In the genomic region with DNA sequence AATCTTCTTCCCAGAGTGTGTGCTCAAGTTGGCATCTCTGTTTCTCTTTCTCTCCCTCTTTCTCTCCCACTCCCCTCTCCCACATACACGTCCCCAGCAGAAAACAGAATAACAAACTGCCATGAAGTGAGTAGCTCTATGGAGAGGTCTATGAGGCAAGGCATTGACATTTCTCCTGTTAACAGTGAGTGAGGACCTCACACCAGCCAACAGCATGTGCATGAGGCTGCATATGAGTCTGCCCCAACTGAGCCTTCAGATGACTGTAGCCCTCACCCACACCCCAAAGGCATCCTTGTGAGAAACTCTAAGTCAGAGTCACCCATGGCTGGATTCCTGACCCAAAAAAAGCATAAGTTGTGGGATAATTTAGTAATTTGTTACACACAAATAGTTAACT, we compare ENCODE assay signal across 16 cellular contexts. TPM values are rescaled to one million over a fixed set of nuclear protein-coding genes. Genes with fewer than 3 reads are reported as not detected.
"Had no signal": no experiment of that assay in that cellular context is flagged by ENCODE, and none has a peak within 500 bp of the region (broad histone marks: within the 10 kb centered on the region; RNA-seq: fewer than 3 reads in every experiment).

No MANE protein-coding gene starts in this region.

- H3K36me3 ChIP-seq: spleen, tibial artery, vagina had no signal

- H3K27ac ChIP-seq: psoas muscle, spleen, tibial artery, vagina had no signal

- H3K4me3 Mint-ChIP-seq: activated B cell treated with CpG ODN at 0.5 μM for 24 hours; activated CD4-positive, alpha-beta T cell treated with anti-CD3 and anti-CD28 coated beads, Interleukin-2, amount 10 ng/mL, durations not matched to agents 24 days and 14 days; nephron progenitor cell; T-helper 2 cell treated with Interferon-gamma antibody and Interleukin-4, amounts not matched to agents 5 μg/mL and 100 μg/mL, for 36 hours had no signal

- H3K9me3 ChIP-seq: psoas muscle, spleen, tibial artery, vagina had no signal

- H3K36me3 Mint-ChIP-seq: activated naive CD4-positive, alpha-beta T cell treated with anti-CD3 and anti-CD28 coated beads, Interleukin-2, amount 50 U/mL, for 72 hours had no signal

- H3K4me1 ChIP-seq: psoas muscle, tibial artery, vagina had no signal

- H3K9me3 Mint-ChIP-seq: activated B cell treated with CpG ODN at 0.5 μM for 24 hours; activated CD4-positive, alpha-beta T cell treated with anti-CD3 and anti-CD28 coated beads, Interleukin-2, amount 10 ng/mL, durations not matched to agents 24 days and 14 days; activated naive CD4-positive, alpha-beta T cell treated with anti-CD3 and anti-CD28 coated beads, Interleukin-2, amount 50 U/mL, for 72 hours; nephron progenitor cell; T-helper 2 cell treated with Interferon-gamma antibody and Interleukin-4, amounts not matched to agents 5 μg/mL and 100 μg/mL, for 36 hours had no signal

- ATAC-seq: activated naive CD4-positive, alpha-beta T cell treated with anti-CD3 and anti-CD28 coated beads, Interleukin-2, amount 50 U/mL, for 72 hours; left ventricle myocardium superior; psoas muscle; sciatic nerve had no signal

- H3K27me3 ChIP-seq: spleen, vagina had no signal

- H3K4me3 ChIP-seq: psoas muscle, spleen, tibial artery, vagina had no signal

- DNase-seq: activated B cell treated with CpG ODN at 0.5 μM for 24 hours; activated CD8-positive, alpha-beta memory T cell treated with anti-CD3 and anti-CD28 coated beads for 24 hours; activated effector memory CD4-positive, alpha-beta T cell treated with Interleukin-2 at 50 U/mL for 16 hours; aorta; effector CD8-positive, alpha-beta T cell; left ventricle myocardium superior; nephron progenitor cell; psoas muscle; spleen; tibial artery had no signal

- H3K27ac Mint-ChIP-seq: activated B cell treated with CpG ODN at 0.5 μM for 24 hours; activated CD4-positive, alpha-beta T cell treated with anti-CD3 and anti-CD28 coated beads, Interleukin-2, amount 10 ng/mL, durations not matched to agents 24 days and 14 days; activated naive CD4-positive, alpha-beta T cell treated with anti-CD3 and anti-CD28 coated beads, Interleukin-2, amount 50 U/mL, for 72 hours; nephron progenitor cell; T-helper 2 cell treated with Interferon-gamma antibody and Interleukin-4, amounts not matched to agents 5 μg/mL and 100 μg/mL, for 36 hours had no signal

- H3K4me1 Mint-ChIP-seq: activated B cell treated with CpG ODN at 0.5 μM for 24 hours; activated CD4-positive, alpha-beta T cell treated with anti-CD3 and anti-CD28 coated beads, Interleukin-2, amount 10 ng/mL, durations not matched to agents 24 days and 14 days; nephron progenitor cell had no signal

RNA-seq across cellular contexts. Expression of a gene that starts 57.3 kb away (rescaled TPM):
- total RNA-seq: left ventricle myocardium superior, omental fat pad had no signal
